In the genomic region with DNA sequence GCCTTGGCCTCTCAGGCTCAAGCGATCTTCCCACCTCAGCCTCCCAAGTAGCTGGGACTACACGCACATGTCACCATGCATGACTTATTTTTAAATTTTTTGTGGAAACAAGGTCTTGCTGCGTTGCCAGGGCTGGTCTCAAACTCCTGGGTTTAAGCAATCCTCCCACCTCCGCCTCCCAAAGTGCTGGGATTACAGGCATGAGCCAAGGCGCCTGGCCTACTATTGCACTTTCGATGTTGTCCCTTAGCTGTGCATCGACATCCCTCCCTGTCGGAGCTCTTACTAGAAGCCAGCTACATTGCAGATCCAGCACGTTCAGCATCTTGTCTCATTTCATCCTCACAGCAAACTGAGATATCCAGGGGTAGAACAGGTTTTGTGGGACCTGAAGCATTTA, we compare ENCODE assay signal across 21 cellular contexts.
"Had no signal": no experiment of that assay in that cellular context is flagged by ENCODE, and none has a peak within 500 bp of the region (broad histone marks: within the 10 kb centered on the region; RNA-seq: fewer than 3 reads in every experiment).

No MANE protein-coding gene starts in this region.

- H3K27ac Mint-ChIP-seq: activated CD4-positive, alpha-beta T cell treated with anti-CD3 and anti-CD28 coated beads, Interleukin-2, amount 10 ng/mL, durations not matched to agents 24 days and 14 days; activated naive CD4-positive, alpha-beta T cell treated with anti-CD3 and anti-CD28 coated beads, Interleukin-2, amount 50 U/mL, for 24 hours; dendritic cell treated with granulocyte-macrophage colony-stimulating factor and Interleukin-4, amounts not matched to agents 40 ng/mL and 50 ng/mL, for 4 days; natural killer cell treated with Interleukin-12 subunit alpha and Interleukin-12 subunit beta and Interleukin-15 and Interleukin-18, amount 100 ng/mL, for 72 hours had no signal

- H3K4me1 ChIP-seq: testis had no signal

- H3K9me3 Mint-ChIP-seq: activated CD4-positive, alpha-beta T cell treated with anti-CD3 and anti-CD28 coated beads, Interleukin-2, amount 10 ng/mL, durations not matched to agents 24 days and 14 days; activated naive CD4-positive, alpha-beta T cell treated with anti-CD3 and anti-CD28 coated beads, Interleukin-2, amount 50 U/mL, for 24 hours; natural killer cell treated with Interleukin-12 subunit alpha and Interleukin-12 subunit beta and Interleukin-15 and Interleukin-18, amount 100 ng/mL, for 72 hours had no signal

- H3K27me3 Mint-ChIP-seq: activated CD4-positive, alpha-beta T cell treated with anti-CD3 and anti-CD28 coated beads, Interleukin-2, amount 10 ng/mL, durations not matched to agents 24 days and 14 days; activated naive CD4-positive, alpha-beta T cell treated with anti-CD3 and anti-CD28 coated beads, Interleukin-2, amount 50 U/mL, for 24 hours; dendritic cell treated with granulocyte-macrophage colony-stimulating factor and Interleukin-4, amounts not matched to agents 40 ng/mL and 50 ng/mL, for 4 days; natural killer cell treated with Interleukin-12 subunit alpha and Interleukin-12 subunit beta and Interleukin-15 and Interleukin-18, amount 100 ng/mL, for 72 hours had no signal

- H3K9me3 ChIP-seq: body of pancreas, lower lobe of right lung, sigmoid colon, testis, upper lobe of left lung had no signal

- H3K27me3 ChIP-seq: body of pancreas, sigmoid colon, testis, upper lobe of left lung had no signal

- DNase-seq: activated CD4-positive, alpha-beta T cell treated with anti-CD3 and anti-CD28 coated beads, Interleukin-2, amount 10 ng/mL, durations not matched to agents 24 days and 14 days; activated gamma-delta T cell treated with Interleukin-2 at 50 U/mL for 16 hours; activated T-cell treated with anti-CD3 and anti-CD28 coated beads, Interleukin-2, amount 50 U/mL, for 1 hour; anterior cingulate cortex; body of pancreas; effector CD4-positive, alpha-beta T cell; hippocampal formation; kidney glomerular epithelial cell; lower lobe of right lung; mesendoderm; occipital lobe; sigmoid colon; stimulated activated CD4-positive, alpha-beta T cell treated with anti-CD3 and anti-CD28 coated beads, Interleukin-2, amount 100 ng/mL, for 48 hours; stimulated activated CD8-positive, alpha-beta memory T cell treated with anti-CD3 and anti-CD28 coated beads, Interleukin-4, amount 100 ng/mL, for 48 hours; stimulated activated naive CD4-positive, alpha-beta T cell; testis; upper lobe of left lung had no signal

- H3K4me3 ChIP-seq: body of pancreas, cardiac muscle cell, lower lobe of right lung, sigmoid colon, testis, upper lobe of left lung had no signal

- H3K36me3 Mint-ChIP-seq: natural killer cell treated with Interleukin-12 subunit alpha and Interleukin-12 subunit beta and Interleukin-15 and Interleukin-18, amount 100 ng/mL, for 72 hours had no signal

- H3K36me3 ChIP-seq: cardiac muscle cell, lower lobe of right lung, sigmoid colon, upper lobe of left lung had no signal

- H3K4me3 Mint-ChIP-seq: activated CD4-positive, alpha-beta T cell treated with anti-CD3 and anti-CD28 coated beads, Interleukin-2, amount 10 ng/mL, durations not matched to agents 24 days and 14 days; activated naive CD4-positive, alpha-beta T cell treated with anti-CD3 and anti-CD28 coated beads, Interleukin-2, amount 50 U/mL, for 24 hours; dendritic cell treated with granulocyte-macrophage colony-stimulating factor and Interleukin-4, amounts not matched to agents 40 ng/mL and 50 ng/mL, for 4 days; natural killer cell treated with Interleukin-12 subunit alpha and Interleukin-12 subunit beta and Interleukin-15 and Interleukin-18, amount 100 ng/mL, for 72 hours had no signal

- H3K4me1 Mint-ChIP-seq: activated CD4-positive, alpha-beta T cell treated with anti-CD3 and anti-CD28 coated beads, Interleukin-2, amount 10 ng/mL, durations not matched to agents 24 days and 14 days; activated naive CD4-positive, alpha-beta T cell treated with anti-CD3 and anti-CD28 coated beads, Interleukin-2, amount 50 U/mL, for 24 hours had no signal
